ENCODE assay signal across 19 cellular contexts in the genomic region with DNA sequence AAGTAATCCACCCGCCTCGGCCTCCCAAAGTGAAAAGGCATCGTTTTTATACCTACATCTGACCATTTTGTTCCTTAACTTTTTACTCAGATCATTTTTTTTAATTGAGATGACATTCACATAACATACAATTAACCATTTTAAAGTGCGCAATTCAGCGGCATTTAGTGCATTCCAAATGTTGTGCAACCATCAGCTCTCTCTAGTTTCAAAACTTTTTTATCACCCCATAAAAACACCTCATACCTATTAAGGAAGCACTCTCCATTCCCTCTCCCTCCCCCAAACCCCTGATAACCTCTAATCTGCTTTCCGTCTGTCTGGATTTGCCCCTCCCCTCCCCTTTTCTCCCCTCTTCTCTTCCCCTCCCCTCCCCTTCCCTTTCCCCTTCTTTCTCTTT.
"Had no signal": no experiment of that assay in that cellular context is flagged by ENCODE, and none has a peak within 500 bp of the region (broad histone marks: within the 10 kb centered on the region; RNA-seq: fewer than 3 reads in every experiment).

No MANE protein-coding gene starts in this region.

- DNase-seq: activated CD4-positive, alpha-beta T cell treated with anti-CD3 and anti-CD28 coated beads, Interleukin-2, amount 50 U/mL, for 48 hours; activated naive CD8-positive, alpha-beta T cell treated with anti-CD3 and anti-CD28 coated beads, Interleukin-2, amount 50 U/mL, for 24 hours; anterior cingulate cortex; caudate nucleus; dorsolateral prefrontal cortex; gastrocnemius medialis; head of caudate nucleus; kidney; left lung; midbrain; nephron progenitor cell; occipital lobe; stimulated activated naive CD4-positive, alpha-beta T cell treated with Interleukin-2 at 50 U/mL for 16 hours; thyroid gland; WERI-Rb-1 had no signal

- H3K4me1 ChIP-seq: gastrocnemius medialis, thyroid gland had no signal

- H3K36me3 Mint-ChIP-seq: brain had no signal

- H3K4me3 ChIP-seq: dorsolateral prefrontal cortex, gastrocnemius medialis, left lung, thyroid gland had no signal

- H3K36me3 ChIP-seq: gastrocnemius medialis, left lung, thyroid gland, WERI-Rb-1 had no signal

- H3K27me3 ChIP-seq: gastrocnemius medialis, thyroid gland had no signal

- H3K27ac Mint-ChIP-seq: activated naive CD8-positive, alpha-beta T cell treated with anti-CD3 and anti-CD28 coated beads, Interleukin-2, amount 50 U/mL, for 24 hours; activated T-helper 1 cell treated with anti-CD3 and anti-CD28 coated beads, Interleukin-12 subunit alpha, Interleukin-12 subunit beta, Interleukin-2, Interleukin-4 antibody, amounts not matched to agents 30 ng/mL and 10 ng/mL and 1 ng/mL, durations not matched to agents 14 hours and 24 hours and 36 hours; brain; nephron progenitor cell; progenitor cell of endocrine pancreas; T-helper 1 cell treated with Interleukin-12 subunit alpha and Interleukin-12 subunit beta and Interleukin-4 antibody, amounts not matched to agents 30 μg/mL and 1 μg/mL, for 36 hours had no signal

- H3K4me3 Mint-ChIP-seq: activated naive CD8-positive, alpha-beta T cell treated with anti-CD3 and anti-CD28 coated beads, Interleukin-2, amount 50 U/mL, for 24 hours; activated T-helper 1 cell treated with anti-CD3 and anti-CD28 coated beads, Interleukin-12 subunit alpha, Interleukin-12 subunit beta, Interleukin-2, Interleukin-4 antibody, amounts not matched to agents 30 ng/mL and 10 ng/mL and 1 ng/mL, durations not matched to agents 14 hours and 24 hours and 36 hours; brain; nephron progenitor cell; T-helper 1 cell treated with Interleukin-12 subunit alpha and Interleukin-12 subunit beta and Interleukin-4 antibody, amounts not matched to agents 30 μg/mL and 1 μg/mL, for 36 hours had no signal

- ATAC-seq: activated naive CD8-positive, alpha-beta T cell treated with anti-CD3 and anti-CD28 coated beads, Interleukin-2, amount 50 U/mL, for 24 hours; gastrocnemius medialis had no signal

- H3K9me3 Mint-ChIP-seq: activated naive CD8-positive, alpha-beta T cell treated with anti-CD3 and anti-CD28 coated beads, Interleukin-2, amount 50 U/mL, for 24 hours; activated T-helper 1 cell treated with anti-CD3 and anti-CD28 coated beads, Interleukin-12 subunit alpha, Interleukin-12 subunit beta, Interleukin-2, Interleukin-4 antibody, amounts not matched to agents 30 ng/mL and 10 ng/mL and 1 ng/mL, durations not matched to agents 14 hours and 24 hours and 36 hours; nephron progenitor cell; T-helper 1 cell treated with Interleukin-12 subunit alpha and Interleukin-12 subunit beta and Interleukin-4 antibody, amounts not matched to agents 30 μg/mL and 1 μg/mL, for 36 hours had no signal

- H3K9me3 ChIP-seq: gastrocnemius medialis, left lung, thyroid gland had no signal

- H3K27ac ChIP-seq: dorsolateral prefrontal cortex, gastrocnemius medialis, left lung, thyroid gland, WERI-Rb-1 had no signal
